Comparison of ENCODE assay signal across 15 cellular contexts in genomic region chrX:30193910-30194309, GRCh38. TPM values are rescaled to one million over a fixed set of nuclear protein-coding genes. Genes with fewer than 3 reads are reported as not detected.
"Had no signal": no experiment of that assay in that cellular context is flagged by ENCODE, and none has a peak within 500 bp of the region (broad histone marks: within the 10 kb centered on the region; RNA-seq: fewer than 3 reads in every experiment).

No MANE protein-coding gene starts in this region.

RNA-seq across cellular contexts. Expression of gene MAGEB2, which starts 21.5 kb away (rescaled TPM):
- total RNA-seq: stomach, subcutaneous adipose tissue, suprapubic skin, temporal lobe, thoracic aorta, tibial nerve, transverse colon, upper lobe of left lung, upper lobe of right lung, ureter, urinary bladder, uterus, vagina had no signal
- polyA plus RNA-seq: stomach, urinary bladder had no signal

RNA-seq across cellular contexts. Expression of gene MAGEB3, which starts 36.5 kb away (rescaled TPM):
- total RNA-seq: stomach, subcutaneous adipose tissue, suprapubic skin, temporal lobe, thoracic aorta, thyroid gland, tibial nerve, transverse colon, upper lobe of left lung, upper lobe of right lung, ureter, urinary bladder, uterus, vagina had no signal
- polyA plus RNA-seq: stomach, urinary bladder had no signal

RNA-seq across cellular contexts. Expression of gene MAGEB4, which starts 47.9 kb away (rescaled TPM):
- total RNA-seq: stomach, subcutaneous adipose tissue, suprapubic skin, temporal lobe, thoracic aorta, thyroid gland, tibial nerve, transverse colon, upper lobe of left lung, upper lobe of right lung, ureter, urinary bladder, uterus, vagina had no signal
- polyA plus RNA-seq: stomach, urinary bladder had no signal

RNA-seq across cellular contexts. Expression of gene MAGEB1, which starts 53.0 kb away (rescaled TPM):
- total RNA-seq: stomach, subcutaneous adipose tissue, suprapubic skin, temporal lobe, thoracic aorta, thyroid gland, tibial nerve, transverse colon, upper lobe of left lung, upper lobe of right lung, ureter, urinary bladder, uterus, vagina had no signal
- polyA plus RNA-seq: stomach, thymus, urinary bladder had no signal
